In genomic region chr9:130129425-130130061, GRCh38 we compare ENCODE assay signal across 8 cellular contexts. TPM values are rescaled to one million over a fixed set of nuclear protein-coding genes. Genes with fewer than 3 reads are reported as not detected.
DNase-seq lines count a peak whose midpoint lies in the region; ATAC-seq and TF ChIP-seq lines count a peak whose summit lies in the region.

No MANE protein-coding gene starts in this region.

- H3K9me3 Mint-ChIP-seq in activated naive CD8-positive, alpha-beta T cell treated with anti-CD3 and anti-CD28 coated beads, Interleukin-2, amount 10 ng/mL, durations not matched to agents 7 days and 5 days, result no peaks in the 10 kb centered on the region

- H3K4me3 Mint-ChIP-seq in activated naive CD8-positive, alpha-beta T cell treated with anti-CD3 and anti-CD28 coated beads, Interleukin-2, amount 10 ng/mL, durations not matched to agents 7 days and 5 days, result peak overlapping the region; percentile 78

- in situ Hi-C loops in GM13976 (cut with MboI; ENCODE audit: low sequenced_read_pairs, unreplicated experiment), result no loop called here

- peaks cover 44% of the 10 kb centered on the region for H3K4me1 Mint-ChIP-seq in activated naive CD8-positive, alpha-beta T cell treated with anti-CD3 and anti-CD28 coated beads, Interleukin-2, amount 10 ng/mL, durations not matched to agents 7 days and 5 days

- H3K36me3 ChIP-seq in heart right ventricle, result peaks cover 0 to 94% (median 11%) of the 10 kb centered on the region in 9 donors
- H3K36me3 ChIP-seq in muscle layer of duodenum (ENCODE audit: control insufficient read depth in 1 of 2, insufficient read depth in 2 of 2, low read length in 2 of 2), result peaks cover 13 to 36% of the 10 kb centered on the region in 2 donors
- H3K36me3 ChIP-seq in urinary bladder (ENCODE audit: insufficient read depth), result no peaks in the 10 kb centered on the region

- peak overlapping the region; percentile 93 for H3K27ac Mint-ChIP-seq in activated naive CD8-positive, alpha-beta T cell treated with anti-CD3 and anti-CD28 coated beads, Interleukin-2, amount 10 ng/mL, durations not matched to agents 7 days and 5 days

- ATAC-seq in heart right ventricle (peak in 5 of 8 donors; percentile 6 to 35 (median 24)), Right ventricle myocardium superior (ENCODE audit: poor library complexity) (no peak)
- ATAC-seq in activated naive CD8-positive, alpha-beta T cell treated with anti-CD3 and anti-CD28 coated beads, Interleukin-2, amount 10 ng/mL, durations not matched to agents 7 days and 5 days (ENCODE audit: low read depth), result peak; percentile 1

- POLR2A ChIA-PET in activated naive CD8-positive, alpha-beta T cell treated with anti-CD3 and anti-CD28 coated beads, Interleukin-2, amount 10 ng/mL, durations not matched to agents 7 days and 5 days (lab: Charles Lee), result interaction anchor here (0.6 to 1.8 kb wide), 4 partner anchors 14 to 244 kb away, joined by 3 to 7 read pairs (median 6); no protein-coding TSS in a partner anchor

- H3K27ac ChIP-seq in heart right ventricle, result peak overlapping the region in 8 of 10 donors; percentile 42 to 91 (median 67)
- H3K27ac ChIP-seq in muscle layer of duodenum (ENCODE audit: low read length), result peak overlapping the region; percentile 78
- peak overlapping the region; percentile 39 for H3K27ac ChIP-seq in urinary bladder (ENCODE audit: low read depth)

- H3K9me3 ChIP-seq in heart right ventricle (no peaks in the 10 kb centered on the region), muscle layer of duodenum (ENCODE audit: control insufficient read depth in 1 of 2, low read length in 2 of 2) (no peaks in the 10 kb centered on the region)

- no peak for TF ChIP-seq CTCF in heart right ventricle (IDR thresholded peaks at IDR 0.05)
- no peak for TF ChIP-seq CTCF in GM13976 (IDR thresholded peaks at IDR 0.05; ENCODE audit: borderline replicate concordance, control extremely low read depth, extremely low read depth, insufficient read depth, missing control alignments)

- WGBS in heart right ventricle, 2 donors, result 84 to 88% methylated on average over 22 of the region's 22 CpGs
- WGBS in urinary bladder, result 53% methylated on average over 22 of the region's 22 CpGs

- H3K4me3 ChIP-seq in heart right ventricle (no peak overlapping the region), muscle layer of duodenum (ENCODE audit: low read depth in 1 of 2, low read length in 2 of 2) (peak overlapping the region in 1 of 2 donors; percentile 29), urinary bladder (ENCODE audit: low read depth, low read length) (no peak overlapping the region)

- peaks cover 26% of the 10 kb centered on the region for H3K36me3 Mint-ChIP-seq in activated naive CD8-positive, alpha-beta T cell treated with anti-CD3 and anti-CD28 coated beads, Interleukin-2, amount 10 ng/mL, durations not matched to agents 7 days and 5 days

- DNase-seq in heart right ventricle (no peak), Right ventricle myocardium superior (no peak), NCI-H146 treated with DMSO at 0.1 percent for 48 hours (lab: John Stamatoyannopoulos, UW; ENCODE audit: unreplicated experiment) (no peak), NCI-H345 (lab: John Stamatoyannopoulos, UW) (no peak), GM13976 (ENCODE audit: low spot score) (no peak)
- DNase-seq in activated naive CD8-positive, alpha-beta T cell treated with anti-CD3 and anti-CD28 coated beads, Interleukin-2, amount 10 ng/mL, durations not matched to agents 7 days and 5 days, result no peak

- intact Hi-C loops in heart right ventricle (cut with DNase I) (no loop called here), Right ventricle myocardium superior (cut with DNase I) (loop anchor here (10.0 kb wide), 1 partner anchor 215 kb away; no protein-coding TSS in a partner anchor)

- no peaks in the 10 kb centered on the region for H3K27me3 Mint-ChIP-seq in activated naive CD8-positive, alpha-beta T cell treated with anti-CD3 and anti-CD28 coated beads, Interleukin-2, amount 10 ng/mL, durations not matched to agents 7 days and 5 days

- no peaks in the 10 kb centered on the region for H3K27me3 ChIP-seq in heart right ventricle
- H3K27me3 ChIP-seq in muscle layer of duodenum (ENCODE audit: low read depth, low read length), result no peaks in the 10 kb centered on the region

- H3K4me1 ChIP-seq in heart right ventricle (peaks cover 6 to 40% (median 17%) of the 10 kb centered on the region in 9 donors), muscle layer of duodenum (ENCODE audit: control insufficient read depth in 1 of 2, insufficient read depth in 2 of 2, low read length in 2 of 2) (no peaks in the 10 kb centered on the region), urinary bladder (ENCODE audit: insufficient read depth) (no peaks in the 10 kb centered on the region)

RNA-seq across cellular contexts. Expression of gene NCS1, which starts 42.7 kb away (rescaled TPM):
- total RNA-seq in heart right ventricle (10 to 100 TPM in 3 of 10 donors, 1 to 10 TPM in 7; 3.6 to 16.2 (median 7.0) TPM), Right ventricle myocardium superior (5.0 TPM), urinary bladder (32.5 TPM)
- polyA plus RNA-seq in heart right ventricle (1 to 10 TPM; 2.0 to 8.0 TPM), urinary bladder (83.9 TPM)
- total RNA-seq in activated naive CD8-positive, alpha-beta T cell treated with anti-CD3 and anti-CD28 coated beads, Interleukin-2, amount 10 ng/mL, durations not matched to agents 7 days and 5 days, result 1 to 10 TPM; 1.1 to 1.4 TPM
